1 cellular context compared by ENCODE assay signal in the genomic region with DNA sequence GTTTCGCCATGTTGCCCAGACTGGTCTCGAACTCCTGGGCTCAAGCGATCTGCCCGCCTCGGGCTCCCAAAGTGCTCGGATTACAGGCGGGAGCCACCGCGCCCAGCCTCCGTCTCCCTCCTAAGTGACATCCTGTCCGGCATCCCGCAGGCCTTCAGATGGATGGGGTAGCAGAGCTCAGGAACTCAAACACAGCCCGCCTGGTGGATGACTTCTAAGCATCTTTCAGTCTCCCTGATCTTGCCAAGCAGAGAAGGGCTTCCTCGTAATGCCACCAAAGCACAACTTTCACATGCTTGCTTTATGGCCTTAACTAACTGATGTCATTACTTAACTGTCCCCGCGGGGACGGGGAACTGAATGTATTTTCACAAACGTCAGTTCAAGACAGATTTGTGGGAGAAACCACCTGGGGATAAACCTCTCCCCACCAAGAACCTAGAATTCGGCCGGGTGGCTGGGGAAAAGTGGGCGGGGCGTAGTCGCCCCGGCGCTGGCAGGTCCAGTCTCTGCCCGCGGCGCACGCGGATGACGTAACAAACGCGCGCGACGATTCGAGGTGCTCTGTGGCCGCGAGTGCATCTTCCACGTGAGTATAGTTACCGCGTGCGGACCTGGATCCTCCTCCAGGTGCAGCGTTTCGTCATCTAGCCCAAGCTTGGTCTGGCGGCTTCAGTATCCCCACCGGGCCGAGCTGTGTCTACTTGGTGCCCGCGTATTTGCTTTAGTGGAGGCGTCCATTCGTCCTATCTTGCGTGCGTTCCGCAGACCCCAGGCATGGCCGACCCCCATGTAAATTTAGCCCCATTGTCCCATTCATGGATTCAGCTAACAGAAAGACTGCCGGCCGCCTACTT.
A peak's percentile ranks its signal among the peaks of the same experiment; 100 is the strongest.
TF ChIP-seq lines count a peak whose summit lies in the region.

A gene with protein sequence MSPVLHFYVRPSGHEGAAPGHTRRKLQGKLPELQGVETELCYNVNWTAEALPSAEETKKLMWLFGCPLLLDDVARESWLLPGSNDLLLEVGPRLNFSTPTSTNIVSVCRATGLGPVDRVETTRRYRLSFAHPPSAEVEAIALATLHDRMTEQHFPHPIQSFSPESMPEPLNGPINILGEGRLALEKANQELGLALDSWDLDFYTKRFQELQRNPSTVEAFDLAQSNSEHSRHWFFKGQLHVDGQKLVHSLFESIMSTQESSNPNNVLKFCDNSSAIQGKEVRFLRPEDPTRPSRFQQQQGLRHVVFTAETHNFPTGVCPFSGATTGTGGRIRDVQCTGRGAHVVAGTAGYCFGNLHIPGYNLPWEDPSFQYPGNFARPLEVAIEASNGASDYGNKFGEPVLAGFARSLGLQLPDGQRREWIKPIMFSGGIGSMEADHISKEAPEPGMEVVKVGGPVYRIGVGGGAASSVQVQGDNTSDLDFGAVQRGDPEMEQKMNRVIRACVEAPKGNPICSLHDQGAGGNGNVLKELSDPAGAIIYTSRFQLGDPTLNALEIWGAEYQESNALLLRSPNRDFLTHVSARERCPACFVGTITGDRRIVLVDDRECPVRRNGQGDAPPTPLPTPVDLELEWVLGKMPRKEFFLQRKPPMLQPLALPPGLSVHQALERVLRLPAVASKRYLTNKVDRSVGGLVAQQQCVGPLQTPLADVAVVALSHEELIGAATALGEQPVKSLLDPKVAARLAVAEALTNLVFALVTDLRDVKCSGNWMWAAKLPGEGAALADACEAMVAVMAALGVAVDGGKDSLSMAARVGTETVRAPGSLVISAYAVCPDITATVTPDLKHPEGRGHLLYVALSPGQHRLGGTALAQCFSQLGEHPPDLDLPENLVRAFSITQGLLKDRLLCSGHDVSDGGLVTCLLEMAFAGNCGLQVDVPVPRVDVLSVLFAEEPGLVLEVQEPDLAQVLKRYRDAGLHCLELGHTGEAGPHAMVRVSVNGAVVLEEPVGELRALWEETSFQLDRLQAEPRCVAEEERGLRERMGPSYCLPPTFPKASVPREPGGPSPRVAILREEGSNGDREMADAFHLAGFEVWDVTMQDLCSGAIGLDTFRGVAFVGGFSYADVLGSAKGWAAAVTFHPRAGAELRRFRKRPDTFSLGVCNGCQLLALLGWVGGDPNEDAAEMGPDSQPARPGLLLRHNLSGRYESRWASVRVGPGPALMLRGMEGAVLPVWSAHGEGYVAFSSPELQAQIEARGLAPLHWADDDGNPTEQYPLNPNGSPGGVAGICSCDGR (N-terminal part only) (plus strand): TSS at position 539 of the 857 bp plus-strand sequence. CDS start 4,649 bp downstream, outside the sequence.

TF ChIP-seq in HepG2, 621 proteins besides CTCF, POLR2A, EP300 and RAD21 (continued from another document and continues in another):
- TF ChIP-seq, protein P1, sequence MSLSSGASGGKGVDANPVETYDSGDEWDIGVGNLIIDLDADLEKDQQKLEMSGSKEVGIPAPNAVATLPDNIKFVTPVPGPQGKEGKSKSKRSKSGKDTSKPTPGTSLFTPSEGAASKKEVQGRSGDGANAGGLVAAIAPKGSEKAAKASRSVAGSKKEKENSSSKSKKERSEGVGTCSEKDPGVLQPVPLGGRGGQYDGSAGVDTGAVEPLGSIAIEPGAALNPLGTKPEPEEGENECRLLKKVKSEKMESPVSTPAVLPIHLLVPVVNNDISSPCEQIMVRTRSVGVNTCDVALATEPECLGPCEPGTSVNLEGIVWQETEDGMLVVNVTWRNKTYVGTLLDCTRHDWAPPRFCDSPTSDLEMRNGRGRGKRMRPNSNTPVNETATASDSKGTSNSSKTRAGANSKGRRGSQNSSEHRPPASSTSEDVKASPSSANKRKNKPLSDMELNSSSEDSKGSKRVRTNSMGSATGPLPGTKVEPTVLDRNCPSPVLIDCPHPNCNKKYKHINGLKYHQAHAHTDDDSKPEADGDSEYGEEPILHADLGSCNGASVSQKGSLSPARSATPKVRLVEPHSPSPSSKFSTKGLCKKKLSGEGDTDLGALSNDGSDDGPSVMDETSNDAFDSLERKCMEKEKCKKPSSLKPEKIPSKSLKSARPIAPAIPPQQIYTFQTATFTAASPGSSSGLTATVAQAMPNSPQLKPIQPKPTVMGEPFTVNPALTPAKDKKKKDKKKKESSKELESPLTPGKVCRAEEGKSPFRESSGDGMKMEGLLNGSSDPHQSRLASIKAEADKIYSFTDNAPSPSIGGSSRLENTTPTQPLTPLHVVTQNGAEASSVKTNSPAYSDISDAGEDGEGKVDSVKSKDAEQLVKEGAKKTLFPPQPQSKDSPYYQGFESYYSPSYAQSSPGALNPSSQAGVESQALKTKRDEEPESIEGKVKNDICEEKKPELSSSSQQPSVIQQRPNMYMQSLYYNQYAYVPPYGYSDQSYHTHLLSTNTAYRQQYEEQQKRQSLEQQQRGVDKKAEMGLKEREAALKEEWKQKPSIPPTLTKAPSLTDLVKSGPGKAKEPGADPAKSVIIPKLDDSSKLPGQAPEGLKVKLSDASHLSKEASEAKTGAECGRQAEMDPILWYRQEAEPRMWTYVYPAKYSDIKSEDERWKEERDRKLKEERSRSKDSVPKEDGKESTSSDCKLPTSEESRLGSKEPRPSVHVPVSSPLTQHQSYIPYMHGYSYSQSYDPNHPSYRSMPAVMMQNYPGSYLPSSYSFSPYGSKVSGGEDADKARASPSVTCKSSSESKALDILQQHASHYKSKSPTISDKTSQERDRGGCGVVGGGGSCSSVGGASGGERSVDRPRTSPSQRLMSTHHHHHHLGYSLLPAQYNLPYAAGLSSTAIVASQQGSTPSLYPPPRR (CRISPR knock-in tag; IDR thresholded peaks at IDR 0.05; ENCODE audit: borderline replicate concordance) = no peak
- TF ChIP-seq PPARG (CRISPR knock-in tag; conservative IDR thresholded peaks at IDR 0.05) (no peak), ZNF260 (CRISPR knock-in tag; IDR thresholded peaks at IDR 0.05; ENCODE audit: borderline replicate concordance, low read depth) (no peak), FOXK2 (IDR thresholded peaks at IDR 0.05) (no peak), TEAD3 (CRISPR knock-in tag; optimal IDR thresholded peaks at IDR 0.05; ENCODE audit: borderline replicate concordance) (no peak), ARNT2 (CRISPR knock-in tag; IDR thresholded peaks at IDR 0.05; ENCODE audit: low read depth) (no peak), ZMYM4 (CRISPR knock-in tag; IDR thresholded peaks at IDR 0.05) (peak; percentile 55; the same call in 1 of the 2 replicates), ZNF337 (CRISPR knock-in tag; IDR thresholded peaks at IDR 0.05; ENCODE audit: borderline replicate concordance, low read depth) (peak; percentile 38; the same call in 1 of the 2 replicates), SP4 (CRISPR knock-in tag; IDR thresholded peaks at IDR 0.05) (peak; percentile 72; the same call in 1 of the 2 replicates), ZNF747 (CRISPR knock-in tag; IDR thresholded peaks at IDR 0.05; ENCODE audit: borderline replicate concordance) (0 out of 2 replicates have a peak, but pooled peaks have one; percentile 22), RBFOX2 (IDR thresholded peaks at IDR 0.05; ENCODE audit: low read depth, low read length) (peak; percentile 79), ZNF205 (CRISPR knock-in tag; IDR thresholded peaks at IDR 0.05) (no peak), MYC (CRISPR knock-in tag; IDR thresholded peaks at IDR 0.05; ENCODE audit: borderline replicate concordance) (peak; percentile 99), RFX5 (IDR thresholded peaks at IDR 0.05; ENCODE audit: low read depth, low read length) (peak; percentile 45; the same call in 1 of the 2 replicates), ZNF563 (CRISPR knock-in tag; IDR thresholded peaks at IDR 0.05) (0 out of 2 replicates have a peak, but pooled peaks have one; percentile 13), KMT2B (CRISPR knock-in tag; IDR thresholded peaks at IDR 0.05) (peak; percentile 97), REPIN1 (CRISPR knock-in tag; IDR thresholded peaks at IDR 0.05; ENCODE audit: borderline replicate concordance, low read depth) (peak; percentile 71; the same call in 1 of the 2 replicates)
- TF ChIP-seq, protein P2, sequence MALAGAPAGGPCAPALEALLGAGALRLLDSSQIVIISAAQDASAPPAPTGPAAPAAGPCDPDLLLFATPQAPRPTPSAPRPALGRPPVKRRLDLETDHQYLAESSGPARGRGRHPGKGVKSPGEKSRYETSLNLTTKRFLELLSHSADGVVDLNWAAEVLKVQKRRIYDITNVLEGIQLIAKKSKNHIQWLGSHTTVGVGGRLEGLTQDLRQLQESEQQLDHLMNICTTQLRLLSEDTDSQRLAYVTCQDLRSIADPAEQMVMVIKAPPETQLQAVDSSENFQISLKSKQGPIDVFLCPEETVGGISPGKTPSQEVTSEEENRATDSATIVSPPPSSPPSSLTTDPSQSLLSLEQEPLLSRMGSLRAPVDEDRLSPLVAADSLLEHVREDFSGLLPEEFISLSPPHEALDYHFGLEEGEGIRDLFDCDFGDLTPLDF (CRISPR knock-in tag; IDR thresholded peaks at IDR 0.05) = no peak; the same call in 1 of the 2 replicates
- TF ChIP-seq, protein P3, sequence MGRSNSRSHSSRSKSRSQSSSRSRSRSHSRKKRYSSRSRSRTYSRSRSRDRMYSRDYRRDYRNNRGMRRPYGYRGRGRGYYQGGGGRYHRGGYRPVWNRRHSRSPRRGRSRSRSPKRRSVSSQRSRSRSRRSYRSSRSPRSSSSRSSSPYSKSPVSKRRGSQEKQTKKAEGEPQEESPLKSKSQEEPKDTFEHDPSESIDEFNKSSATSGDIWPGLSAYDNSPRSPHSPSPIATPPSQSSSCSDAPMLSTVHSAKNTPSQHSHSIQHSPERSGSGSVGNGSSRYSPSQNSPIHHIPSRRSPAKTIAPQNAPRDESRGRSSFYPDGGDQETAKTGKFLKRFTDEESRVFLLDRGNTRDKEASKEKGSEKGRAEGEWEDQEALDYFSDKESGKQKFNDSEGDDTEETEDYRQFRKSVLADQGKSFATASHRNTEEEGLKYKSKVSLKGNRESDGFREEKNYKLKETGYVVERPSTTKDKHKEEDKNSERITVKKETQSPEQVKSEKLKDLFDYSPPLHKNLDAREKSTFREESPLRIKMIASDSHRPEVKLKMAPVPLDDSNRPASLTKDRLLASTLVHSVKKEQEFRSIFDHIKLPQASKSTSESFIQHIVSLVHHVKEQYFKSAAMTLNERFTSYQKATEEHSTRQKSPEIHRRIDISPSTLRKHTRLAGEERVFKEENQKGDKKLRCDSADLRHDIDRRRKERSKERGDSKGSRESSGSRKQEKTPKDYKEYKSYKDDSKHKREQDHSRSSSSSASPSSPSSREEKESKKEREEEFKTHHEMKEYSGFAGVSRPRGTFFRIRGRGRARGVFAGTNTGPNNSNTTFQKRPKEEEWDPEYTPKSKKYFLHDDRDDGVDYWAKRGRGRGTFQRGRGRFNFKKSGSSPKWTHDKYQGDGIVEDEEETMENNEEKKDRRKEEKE (IDR thresholded peaks at IDR 0.05) = no peak
- TF ChIP-seq, protein P4, sequence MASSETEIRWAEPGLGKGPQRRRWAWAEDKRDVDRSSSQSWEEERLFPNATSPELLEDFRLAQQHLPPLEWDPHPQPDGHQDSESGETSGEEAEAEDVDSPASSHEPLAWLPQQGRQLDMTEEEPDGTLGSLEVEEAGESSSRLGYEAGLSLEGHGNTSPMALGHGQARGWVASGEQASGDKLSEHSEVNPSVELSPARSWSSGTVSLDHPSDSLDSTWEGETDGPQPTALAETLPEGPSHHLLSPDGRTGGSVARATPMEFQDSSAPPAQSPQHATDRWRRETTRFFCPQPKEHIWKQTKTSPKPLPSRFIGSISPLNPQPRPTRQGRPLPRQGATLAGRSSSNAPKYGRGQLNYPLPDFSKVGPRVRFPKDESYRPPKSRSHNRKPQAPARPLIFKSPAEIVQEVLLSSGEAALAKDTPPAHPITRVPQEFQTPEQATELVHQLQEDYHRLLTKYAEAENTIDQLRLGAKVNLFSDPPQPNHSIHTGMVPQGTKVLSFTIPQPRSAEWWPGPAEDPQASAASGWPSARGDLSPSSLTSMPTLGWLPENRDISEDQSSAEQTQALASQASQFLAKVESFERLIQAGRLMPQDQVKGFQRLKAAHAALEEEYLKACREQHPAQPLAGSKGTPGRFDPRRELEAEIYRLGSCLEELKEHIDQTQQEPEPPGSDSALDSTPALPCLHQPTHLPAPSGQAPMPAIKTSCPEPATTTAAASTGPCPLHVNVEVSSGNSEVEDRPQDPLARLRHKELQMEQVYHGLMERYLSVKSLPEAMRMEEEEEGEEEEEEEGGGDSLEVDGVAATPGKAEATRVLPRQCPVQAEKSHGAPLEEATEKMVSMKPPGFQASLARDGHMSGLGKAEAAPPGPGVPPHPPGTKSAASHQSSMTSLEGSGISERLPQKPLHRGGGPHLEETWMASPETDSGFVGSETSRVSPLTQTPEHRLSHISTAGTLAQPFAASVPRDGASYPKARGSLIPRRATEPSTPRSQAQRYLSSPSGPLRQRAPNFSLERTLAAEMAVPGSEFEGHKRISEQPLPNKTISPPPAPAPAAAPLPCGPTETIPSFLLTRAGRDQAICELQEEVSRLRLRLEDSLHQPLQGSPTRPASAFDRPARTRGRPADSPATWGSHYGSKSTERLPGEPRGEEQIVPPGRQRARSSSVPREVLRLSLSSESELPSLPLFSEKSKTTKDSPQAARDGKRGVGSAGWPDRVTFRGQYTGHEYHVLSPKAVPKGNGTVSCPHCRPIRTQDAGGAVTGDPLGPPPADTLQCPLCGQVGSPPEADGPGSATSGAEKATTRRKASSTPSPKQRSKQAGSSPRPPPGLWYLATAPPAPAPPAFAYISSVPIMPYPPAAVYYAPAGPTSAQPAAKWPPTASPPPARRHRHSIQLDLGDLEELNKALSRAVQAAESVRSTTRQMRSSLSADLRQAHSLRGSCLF (CRISPR knock-in tag; IDR thresholded peaks at IDR 0.05; ENCODE audit: borderline replicate concordance) = no peak
- TF ChIP-seq, protein P5, sequence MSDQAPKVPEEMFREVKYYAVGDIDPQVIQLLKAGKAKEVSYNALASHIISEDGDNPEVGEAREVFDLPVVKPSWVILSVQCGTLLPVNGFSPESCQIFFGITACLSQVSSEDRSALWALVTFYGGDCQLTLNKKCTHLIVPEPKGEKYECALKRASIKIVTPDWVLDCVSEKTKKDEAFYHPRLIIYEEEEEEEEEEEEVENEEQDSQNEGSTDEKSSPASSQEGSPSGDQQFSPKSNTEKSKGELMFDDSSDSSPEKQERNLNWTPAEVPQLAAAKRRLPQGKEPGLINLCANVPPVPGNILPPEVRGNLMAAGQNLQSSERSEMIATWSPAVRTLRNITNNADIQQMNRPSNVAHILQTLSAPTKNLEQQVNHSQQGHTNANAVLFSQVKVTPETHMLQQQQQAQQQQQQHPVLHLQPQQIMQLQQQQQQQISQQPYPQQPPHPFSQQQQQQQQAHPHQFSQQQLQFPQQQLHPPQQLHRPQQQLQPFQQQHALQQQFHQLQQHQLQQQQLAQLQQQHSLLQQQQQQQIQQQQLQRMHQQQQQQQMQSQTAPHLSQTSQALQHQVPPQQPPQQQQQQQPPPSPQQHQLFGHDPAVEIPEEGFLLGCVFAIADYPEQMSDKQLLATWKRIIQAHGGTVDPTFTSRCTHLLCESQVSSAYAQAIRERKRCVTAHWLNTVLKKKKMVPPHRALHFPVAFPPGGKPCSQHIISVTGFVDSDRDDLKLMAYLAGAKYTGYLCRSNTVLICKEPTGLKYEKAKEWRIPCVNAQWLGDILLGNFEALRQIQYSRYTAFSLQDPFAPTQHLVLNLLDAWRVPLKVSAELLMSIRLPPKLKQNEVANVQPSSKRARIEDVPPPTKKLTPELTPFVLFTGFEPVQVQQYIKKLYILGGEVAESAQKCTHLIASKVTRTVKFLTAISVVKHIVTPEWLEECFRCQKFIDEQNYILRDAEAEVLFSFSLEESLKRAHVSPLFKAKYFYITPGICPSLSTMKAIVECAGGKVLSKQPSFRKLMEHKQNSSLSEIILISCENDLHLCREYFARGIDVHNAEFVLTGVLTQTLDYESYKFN (CRISPR knock-in tag; conservative IDR thresholded peaks at IDR 0.05) = peak; percentile 19; the same call in 1 of the 2 replicates
- TF ChIP-seq, protein P6, sequence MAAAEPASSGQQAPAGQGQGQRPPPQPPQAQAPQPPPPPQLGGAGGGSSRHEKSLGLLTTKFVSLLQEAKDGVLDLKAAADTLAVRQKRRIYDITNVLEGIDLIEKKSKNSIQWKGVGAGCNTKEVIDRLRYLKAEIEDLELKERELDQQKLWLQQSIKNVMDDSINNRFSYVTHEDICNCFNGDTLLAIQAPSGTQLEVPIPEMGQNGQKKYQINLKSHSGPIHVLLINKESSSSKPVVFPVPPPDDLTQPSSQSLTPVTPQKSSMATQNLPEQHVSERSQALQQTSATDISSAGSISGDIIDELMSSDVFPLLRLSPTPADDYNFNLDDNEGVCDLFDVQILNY (CRISPR knock-in tag; conservative IDR thresholded peaks at IDR 0.05) = peak; percentile 89
